Comparison of ENCODE assay signal across 1 cellular context in genomic region chr6:29925341-29926080, GRCh38.
TF ChIP-seq lines count a peak whose summit lies in the region.

No MANE protein-coding gene starts in this region.

TF ChIP-seq in WTC11, 78 proteins besides CTCF, POLR2A, EP300 and RAD21 (continued from another document):
- no peak for TF ChIP-seq ZNF281 (CRISPR knock-in tag; IDR thresholded peaks at IDR 0.05)
